1 cellular context compared by ENCODE assay signal in genomic region chr1:40648928-40649591, GRCh38.
TF ChIP-seq lines count a peak whose summit lies in the region.

No MANE protein-coding gene starts in this region.

TF ChIP-seq in H1, 55 proteins besides CTCF, POLR2A, EP300 and RAD21:
- TF ChIP-seq RXRA (IDR thresholded peaks at IDR 0.05; ENCODE audit: insufficient read depth, low read depth, low read length) (no peak), JUN (IDR thresholded peaks at IDR 0.05; ENCODE audit: low read depth, low read length) (no peak), FOSL1 (IDR thresholded peaks at IDR 0.05; ENCODE audit: insufficient read depth, low read depth, low read length) (no peak), TAF1 (IDR thresholded peaks at IDR 0.05; ENCODE audit: low read depth, low read length) (no peak), EZH2 (IDR thresholded peaks at IDR 0.05; ENCODE audit: low read depth, low read length, severe bottlenecking) (no peak), SUZ12 (IDR thresholded peaks at IDR 0.05; ENCODE audit: low read length) (no peak), HDAC2 (IDR thresholded peaks at IDR 0.05; ENCODE audit: borderline replicate concordance in 1 of 2, low read depth in 2 of 2, low read length in 2 of 2) (no peak), BRCA1 (IDR thresholded peaks at IDR 0.05; ENCODE audit: low read depth, low read length) (no peak)
